ENCODE assay signal across 22 cellular contexts in genomic region chr1:117629625-117630422, GRCh38. TPM values are rescaled to one million over a fixed set of nuclear protein-coding genes. Genes with fewer than 3 reads are reported as not detected.
DNase-seq lines count a peak whose midpoint lies in the region; ATAC-seq and TF ChIP-seq lines count a peak whose summit lies in the region.
"Had no signal": no experiment of that assay in that cellular context is flagged by ENCODE, and none has a peak within 500 bp of the region (broad histone marks: within the 10 kb centered on the region; RNA-seq: fewer than 3 reads in every experiment).

No MANE protein-coding gene starts in this region.

- H3K9me3 ChIP-seq in T-helper 17 cell (ENCODE audit: control insufficient read depth, low read length, poor library complexity, severe bottlenecking): no peaks in the 10 kb centered on the region
- H3K9me3 ChIP-seq in right lobe of liver: no peaks in the 10 kb centered on the region
- H3K9me3 ChIP-seq in spleen: no peaks in the 10 kb centered on the region
- H3K9me3 ChIP-seq: left ventricle myocardium inferior, suprapubic skin, uterus had no signal

- H3K4me3 ChIP-seq in right lobe of liver: no peak overlapping the region
- H3K4me3 ChIP-seq in spleen: no peak overlapping the region
- H3K4me3 ChIP-seq: left ventricle myocardium inferior, suprapubic skin, uterus had no signal

- 51% methylated on average over 10 of the region's 10 CpGs for WGBS in right lobe of liver (ENCODE audit: insufficient coverage, low coverage, low lambda C conversion rate, missing lambda C conversion rate)
- 80 to 88% (median 85%) methylated on average over 10 of the region's 10 CpGs for WGBS in spleen, 5 donors

- H3K4me3 Mint-ChIP-seq in activated CD4-positive, alpha-beta memory T cell treated with anti-CD3 and anti-CD28 coated beads, Interleukin-2, amount 10 ng/mL, durations not matched to agents 7 days and 5 days: no peak overlapping the region
- H3K4me3 Mint-ChIP-seq in activated CD4-positive, alpha-beta memory T cell treated with anti-CD3 and anti-CD28 coated beads for 36 hours: no peak overlapping the region
- peak overlapping the region; percentile 46 for H3K4me3 Mint-ChIP-seq in T-helper 17 cell
- H3K4me3 Mint-ChIP-seq: activated CD4-positive, alpha-beta T cell treated with anti-CD3 and anti-CD28 coated beads, Interleukin-2, amount 10 ng/mL, durations not matched to agents 24 days and 14 days; T-helper 1 cell treated with Interleukin-12 subunit alpha and Interleukin-12 subunit beta and Interleukin-4 antibody, amounts not matched to agents 30 μg/mL and 1 μg/mL, for 36 hours had no signal

- TF ChIP-seq POLR2A in right lobe of liver (IDR thresholded peaks at IDR 0.05) (no peak), spleen (IDR thresholded peaks at IDR 0.05) (no peak)

- intact Hi-C loops in activated CD4-positive, alpha-beta memory T cell treated with anti-CD3 and anti-CD28 coated beads for 36 hours (cut with micrococcal nuclease): no loop called here
- intact Hi-C loops in right lobe of liver (cut with DNase I): no loop called here
- intact Hi-C loops in spleen (cut with DNase I; ENCODE audit: low total_unique reads): no loop called here

- CTCF ChIA-PET in activated CD4-positive, alpha-beta memory T cell treated with anti-CD3 and anti-CD28 coated beads, Interleukin-2, amount 10 ng/mL, durations not matched to agents 7 days and 5 days (lab: Charles Lee): no interaction called here
- CTCF ChIA-PET in activated CD4-positive, alpha-beta memory T cell treated with anti-CD3 and anti-CD28 coated beads for 36 hours (lab: Charles Lee): interaction anchor here (1.0 kb wide), 1 partner anchor 125 kb away, joined by 4 read pairs; no protein-coding TSS in a partner anchor

- ATAC-seq in T-helper 17 cell (peak; percentile 14), right lobe of liver (peak; percentile 60 to 80 (median 73)), HG02571 (IDR thresholded peaks at IDR 0.05; ENCODE audit: unreplicated experiment) (no peak)
- ATAC-seq: foreskin keratinocyte had no signal

- TF ChIP-seq CTCF in right lobe of liver (IDR thresholded peaks at IDR 0.05): no peak
- no peak for TF ChIP-seq CTCF in spleen (IDR thresholded peaks at IDR 0.05 in 8 of 11, conservative IDR thresholded peaks at IDR 0.05 in 3 of 11)

- no peaks in the 10 kb centered on the region for H3K27me3 ChIP-seq in right lobe of liver
- H3K27me3 ChIP-seq in spleen (replicated peaks in 1 of 7): no peaks in the 10 kb centered on the region
- H3K27me3 ChIP-seq: suprapubic skin, uterus had no signal

- H3K36me3 Mint-ChIP-seq in activated CD4-positive, alpha-beta memory T cell treated with anti-CD3 and anti-CD28 coated beads, Interleukin-2, amount 10 ng/mL, durations not matched to agents 7 days and 5 days (ENCODE audit: low read depth): peaks cover 49% of the 10 kb centered on the region
- H3K36me3 Mint-ChIP-seq in activated CD4-positive, alpha-beta memory T cell treated with anti-CD3 and anti-CD28 coated beads for 36 hours: peaks cover 8% of the 10 kb centered on the region
- H3K36me3 Mint-ChIP-seq in T-helper 17 cell (ENCODE audit: low read depth): no peaks in the 10 kb centered on the region

- peak overlapping the region; percentile 23 for H3K27ac Mint-ChIP-seq in activated CD4-positive, alpha-beta memory T cell treated with anti-CD3 and anti-CD28 coated beads, Interleukin-2, amount 10 ng/mL, durations not matched to agents 7 days and 5 days
- no peak overlapping the region for H3K27ac Mint-ChIP-seq in activated CD4-positive, alpha-beta memory T cell treated with anti-CD3 and anti-CD28 coated beads for 36 hours
- H3K27ac Mint-ChIP-seq in T-helper 17 cell: peak overlapping the region; percentile 32
- H3K27ac Mint-ChIP-seq: activated CD4-positive, alpha-beta T cell treated with anti-CD3 and anti-CD28 coated beads, Interleukin-2, amount 10 ng/mL, durations not matched to agents 24 days and 14 days; T-helper 1 cell treated with Interleukin-12 subunit alpha and Interleukin-12 subunit beta and Interleukin-4 antibody, amounts not matched to agents 30 μg/mL and 1 μg/mL, for 36 hours had no signal

- peaks cover 0 to 43% (median 16%) of the 10 kb centered on the region in 4 donors for H3K4me1 ChIP-seq in right lobe of liver
- peaks cover 4 to 70% (median 27%) of the 10 kb centered on the region in 6 donors for H3K4me1 ChIP-seq in spleen
- H3K4me1 ChIP-seq: foreskin keratinocyte, suprapubic skin, uterus had no signal

- DNase-seq in activated CD4-positive, alpha-beta memory T cell treated with anti-CD3 and anti-CD28 coated beads, Interleukin-2, amount 10 ng/mL, durations not matched to agents 7 days and 5 days: no peak
- no peak for DNase-seq in activated CD4-positive, alpha-beta memory T cell treated with anti-CD3 and anti-CD28 coated beads for 36 hours
- DNase-seq in T-helper 17 cell: no peak
- DNase-seq in right lobe of liver: peak; percentile 50 to 65 (median 64)
- DNase-seq in spleen: peak; percentile 24
- DNase-seq in NCI-H2196 treated with DMSO at 0.1 percent for 48 hours (lab: John Stamatoyannopoulos, UW; ENCODE audit: unreplicated experiment): no peak
- no peak for DNase-seq in glomerular visceral epithelial cell (ENCODE audit: extremely low spot score)
- DNase-seq: activated CD4-positive, alpha-beta T cell treated with anti-CD3 and anti-CD28 coated beads, Interleukin-2, amount 10 ng/mL, durations not matched to agents 24 days and 14 days; activated effector memory CD4-positive, alpha-beta T cell treated with anti-CD3 and anti-CD28 coated beads, Interleukin-2, amount 50 U/mL, for 16 hours; cerebellar nuclear complex; effector CD4-positive, alpha-beta T cell; foreskin keratinocyte; NCI-H1417 treated with DMSO at 0.1 percent for 48 hours; NCI-H510A treated with DMSO at 0.1 percent for 48 hours; uterus had no signal

- POLR2A ChIA-PET in activated CD4-positive, alpha-beta memory T cell treated with anti-CD3 and anti-CD28 coated beads, Interleukin-2, amount 10 ng/mL, durations not matched to agents 7 days and 5 days (lab: Charles Lee): interaction anchor here (0.7 to 4.6 kb wide), 6 partner anchors 9 to 25 kb away, joined by 3 to 17 read pairs (median 4); no protein-coding TSS in a partner anchor
- POLR2A ChIA-PET in activated CD4-positive, alpha-beta memory T cell treated with anti-CD3 and anti-CD28 coated beads for 36 hours (lab: Charles Lee): interaction anchor here (0.6 to 1.6 kb wide), 2 partner anchors 11 to 295 kb away, joined by 3 to 6 read pairs; no protein-coding TSS in a partner anchor

- no peaks in the 10 kb centered on the region for H3K27me3 Mint-ChIP-seq in activated CD4-positive, alpha-beta memory T cell treated with anti-CD3 and anti-CD28 coated beads, Interleukin-2, amount 10 ng/mL, durations not matched to agents 7 days and 5 days
- no peaks in the 10 kb centered on the region for H3K27me3 Mint-ChIP-seq in activated CD4-positive, alpha-beta memory T cell treated with anti-CD3 and anti-CD28 coated beads for 36 hours
- H3K27me3 Mint-ChIP-seq in T-helper 17 cell: no peaks in the 10 kb centered on the region

- peak overlapping the region in 2 of 3 donors; percentile 28 to 52 for H3K27ac ChIP-seq in right lobe of liver
- H3K27ac ChIP-seq in spleen: peak overlapping the region in 1 of 8 donors; percentile 48
- H3K27ac ChIP-seq: foreskin keratinocyte, RWPE1, suprapubic skin, uterus had no signal

- H3K36me3 ChIP-seq in right lobe of liver: no peaks in the 10 kb centered on the region
- peaks cover 0 to 13% (median 0%) of the 10 kb centered on the region in 6 donors for H3K36me3 ChIP-seq in spleen
- H3K36me3 ChIP-seq: left ventricle myocardium inferior, suprapubic skin, uterus had no signal

- peaks cover 62% of the 10 kb centered on the region for H3K4me1 Mint-ChIP-seq in activated CD4-positive, alpha-beta memory T cell treated with anti-CD3 and anti-CD28 coated beads, Interleukin-2, amount 10 ng/mL, durations not matched to agents 7 days and 5 days
- H3K4me1 Mint-ChIP-seq in activated CD4-positive, alpha-beta memory T cell treated with anti-CD3 and anti-CD28 coated beads for 36 hours (ENCODE audit: low read depth): peaks cover 23% of the 10 kb centered on the region
- peaks cover 41% of the 10 kb centered on the region for H3K4me1 Mint-ChIP-seq in T-helper 17 cell

- H3K9me3 Mint-ChIP-seq in activated CD4-positive, alpha-beta memory T cell treated with anti-CD3 and anti-CD28 coated beads, Interleukin-2, amount 10 ng/mL, durations not matched to agents 7 days and 5 days: no peaks in the 10 kb centered on the region
- H3K9me3 Mint-ChIP-seq in activated CD4-positive, alpha-beta memory T cell treated with anti-CD3 and anti-CD28 coated beads for 36 hours: no peaks in the 10 kb centered on the region
- H3K9me3 Mint-ChIP-seq: activated CD4-positive, alpha-beta T cell treated with anti-CD3 and anti-CD28 coated beads, Interleukin-2, amount 10 ng/mL, durations not matched to agents 24 days and 14 days; T-helper 1 cell treated with Interleukin-12 subunit alpha and Interleukin-12 subunit beta and Interleukin-4 antibody, amounts not matched to agents 30 μg/mL and 1 μg/mL, for 36 hours had no signal

RNA-seq across cellular contexts. Expression of gene TENT5C, which starts 24.0 kb away (rescaled TPM):
- 10 to 100 TPM; 64.5 to 66.1 TPM for total RNA-seq in activated CD4-positive, alpha-beta memory T cell treated with anti-CD3 and anti-CD28 coated beads, Interleukin-2, amount 10 ng/mL, durations not matched to agents 7 days and 5 days
- 10 to 100 TPM; 13.8 to 14.0 TPM for total RNA-seq in activated CD4-positive, alpha-beta memory T cell treated with anti-CD3 and anti-CD28 coated beads for 36 hours
- total RNA-seq in T-helper 17 cell: 100 to 1,000 TPM; 129 to 173 TPM
- total RNA-seq in right lobe of liver: 10 to 100 TPM in 1 of 6 experiments, 1 to 10 TPM in 5; 2.3 to 13.7 (median 3.0) TPM
- 100 to 1,000 TPM in 1 of 7 donors, 10 to 100 TPM in 6; 32.0 to 181 (median 39.5) TPM for total RNA-seq in spleen
- 1 to 10 TPM; 5.6 to 8.1 (median 6.3) TPM for polyA plus RNA-seq in spleen
- total RNA-seq: epithelial cell of proximal tubule, MCF 10A had no signal

Comparison
In these comparisons a context has a peak if more than half of its experiments do, and no peak if none do; other contexts are left out.
1. DNase-seq: peak in right lobe of liver (3 of 3) and spleen (single experiment); none in activated CD4-positive, alpha-beta memory T cell treated with anti-CD3 and anti-CD28 coated beads, Interleukin-2, amount 10 ng/mL, durations not matched to agents 7 days and 5 days (single experiment), activated CD4-positive, alpha-beta memory T cell treated with anti-CD3 and anti-CD28 coated beads for 36 hours (single experiment), T-helper 17 cell (0 of 3), NCI-H2196 treated with DMSO at 0.1 percent for 48 hours (single experiment) and glomerular visceral epithelial cell (single experiment).